8 cellular contexts compared by ENCODE assay signal in the genomic region with DNA sequence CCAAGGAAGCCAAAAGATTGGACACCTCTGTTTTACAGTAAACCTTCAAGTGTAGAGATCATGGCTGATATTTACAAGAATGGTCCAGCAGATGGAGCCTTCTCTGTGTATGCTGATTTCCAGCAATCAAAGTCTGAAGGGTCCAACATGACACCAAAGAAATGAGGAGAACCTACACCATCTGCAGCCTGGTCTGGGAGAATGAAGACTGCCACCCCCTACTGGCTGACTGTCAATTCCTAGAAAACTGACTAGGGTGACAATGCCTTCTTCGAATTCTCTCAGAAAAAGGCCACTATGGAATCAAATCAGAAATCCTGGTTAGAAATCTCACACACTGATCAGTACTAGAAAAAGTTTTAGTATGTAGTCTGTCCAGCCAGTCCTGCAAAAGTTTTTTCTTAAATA.
DNase-seq lines count a peak whose midpoint lies in the region; ATAC-seq and TF ChIP-seq lines count a peak whose summit lies in the region.

No MANE protein-coding gene starts in this region.

- H3K27me3 ChIP-seq in left lung: no peaks in the 10 kb centered on the region
- H3K27me3 ChIP-seq in aorta (ENCODE audit: control insufficient read depth in 1 of 2, insufficient read depth in 2 of 2, low read length in 1 of 2): no peaks in the 10 kb centered on the region

- intact Hi-C loops in left lung (cut with DNase I) (loop anchor here in 1 of 2 donors (10.0 kb wide), 1 partner anchor 200 kb away; no protein-coding TSS in a partner anchor), aorta (cut with DNase I) (loop anchor here in 1 of 2 donors (5.0 kb wide), 1 partner anchor 202 kb away; no protein-coding TSS in a partner anchor)

- ATAC-seq in left lung (peak; percentile 74), aorta (ENCODE audit: low FRiP score) (no peak)

- DNase-seq in COLO829 (ENCODE audit: low spot score) (peak; percentile 78), GM20000 (ENCODE audit: low spot score) (peak; percentile 19), NCI-H82 treated with DMSO at 0.1 percent for 48 hours (lab: John Stamatoyannopoulos, UW; ENCODE audit: unreplicated experiment) (peak; percentile 61), cerebellar cortex (ENCODE audit: low spot score) (peak; percentile 65), left lung (no peak), aorta (no peak)
- no peak for DNase-seq in activated CD8-positive, alpha-beta memory T cell treated with anti-CD3 and anti-CD28 coated beads for 24 hours
- DNase-seq in effector CD4-positive, alpha-beta T cell: no peak

- H3K9me3 ChIP-seq in left lung (no peaks in the 10 kb centered on the region), aorta (ENCODE audit: control insufficient read depth, low read length) (no peaks in the 10 kb centered on the region)

- WGBS in aorta, 2 donors: 76 to 91% methylated on average over 1 of the region's 1 CpG

- H3K36me3 ChIP-seq in left lung (no peaks in the 10 kb centered on the region), aorta (ENCODE audit: control insufficient read depth in 1 of 2, insufficient read depth in 2 of 2, low read length in 1 of 2) (no peaks in the 10 kb centered on the region)

- H3K4me1 ChIP-seq in left lung: no peaks in the 10 kb centered on the region
- no peaks in the 10 kb centered on the region for H3K4me1 ChIP-seq in aorta (ENCODE audit: control insufficient read depth in 1 of 2, insufficient read depth in 2 of 2, low read length in 2 of 2)

- H3K27ac ChIP-seq in left lung (no peak overlapping the region), aorta (ENCODE audit: low read depth in 1 of 2, low read length in 2 of 2) (no peak overlapping the region)

- TF ChIP-seq CTCF in GM20000 (IDR thresholded peaks at IDR 0.05; ENCODE audit: extremely low read depth, missing control alignments): no peak
- TF ChIP-seq CTCF in left lung (IDR thresholded peaks at IDR 0.05): peak; percentile 17 to 30

- H3K4me3 ChIP-seq in left lung (no peak overlapping the region), aorta (ENCODE audit: low read length in 2 of 2) (no peak overlapping the region)

Comparison
In these comparisons a context has a peak if more than half of its experiments do, and no peak if none do; other contexts are left out.
1. DNase-seq: peak in COLO829 (single experiment), GM20000 (single experiment), NCI-H82 treated with DMSO at 0.1 percent for 48 hours (single experiment) and cerebellar cortex (single experiment); none in left lung (0 of 2), aorta (0 of 2), activated CD8-positive, alpha-beta memory T cell treated with anti-CD3 and anti-CD28 coated beads for 24 hours (single experiment) and effector CD4-positive, alpha-beta T cell (single experiment).